ENCODE assay signal across 19 cellular contexts in genomic region chr19:21878646-21879045, GRCh38.
"Had no signal": no experiment of that assay in that cellular context is flagged by ENCODE, and none has a peak within 500 bp of the region (broad histone marks: within the 10 kb centered on the region; RNA-seq: fewer than 3 reads in every experiment).

No MANE protein-coding gene starts in this region.

- H3K36me3 ChIP-seq: esophagus muscularis mucosa, gastrocnemius medialis, heart right ventricle, left lung, lower lobe of right lung had no signal

- H3K27ac Mint-ChIP-seq: mesothelial cell of epicardium had no signal

- H3K27ac ChIP-seq: coronary artery, dorsolateral prefrontal cortex, esophagus muscularis mucosa, gastrocnemius medialis, heart right ventricle, left lung, lower lobe of right lung had no signal

- H3K4me3 Mint-ChIP-seq: mesothelial cell of epicardium had no signal

- ATAC-seq: gastrocnemius medialis, heart right ventricle, left cardiac atrium, left lung, left ventricle myocardium superior, lower lobe of right lung, mucosa of descending colon had no signal

- H3K9me3 ChIP-seq: esophagus muscularis mucosa, gastrocnemius medialis, heart right ventricle, lower lobe of right lung, mucosa of descending colon had no signal

- H3K36me3 Mint-ChIP-seq: mesothelial cell of epicardium had no signal

- DNase-seq: dermis blood vessel endothelial cell; dorsolateral prefrontal cortex; effector CD4-positive, alpha-beta T cell; effector memory CD4-positive, alpha-beta T cell; foreskin melanocyte; gastrocnemius medialis; glutamatergic neuron; head of caudate nucleus; heart right ventricle; hippocampal formation; left cardiac atrium; left lung; left ventricle myocardium superior; lower lobe of right lung; mesenchymal stem cell; mucosa of descending colon had no signal

- H3K4me1 ChIP-seq: esophagus muscularis mucosa, gastrocnemius medialis, heart right ventricle, left lung, lower lobe of right lung had no signal

- H3K4me1 Mint-ChIP-seq: mesothelial cell of epicardium had no signal

- H3K27me3 ChIP-seq: dorsolateral prefrontal cortex, esophagus muscularis mucosa, gastrocnemius medialis, heart right ventricle, left lung had no signal

- H3K4me3 ChIP-seq: coronary artery, dorsolateral prefrontal cortex, esophagus muscularis mucosa, gastrocnemius medialis, heart right ventricle, left lung, lower lobe of right lung, mucosa of descending colon had no signal
